22 cellular contexts compared by ENCODE assay signal in the genomic region with DNA sequence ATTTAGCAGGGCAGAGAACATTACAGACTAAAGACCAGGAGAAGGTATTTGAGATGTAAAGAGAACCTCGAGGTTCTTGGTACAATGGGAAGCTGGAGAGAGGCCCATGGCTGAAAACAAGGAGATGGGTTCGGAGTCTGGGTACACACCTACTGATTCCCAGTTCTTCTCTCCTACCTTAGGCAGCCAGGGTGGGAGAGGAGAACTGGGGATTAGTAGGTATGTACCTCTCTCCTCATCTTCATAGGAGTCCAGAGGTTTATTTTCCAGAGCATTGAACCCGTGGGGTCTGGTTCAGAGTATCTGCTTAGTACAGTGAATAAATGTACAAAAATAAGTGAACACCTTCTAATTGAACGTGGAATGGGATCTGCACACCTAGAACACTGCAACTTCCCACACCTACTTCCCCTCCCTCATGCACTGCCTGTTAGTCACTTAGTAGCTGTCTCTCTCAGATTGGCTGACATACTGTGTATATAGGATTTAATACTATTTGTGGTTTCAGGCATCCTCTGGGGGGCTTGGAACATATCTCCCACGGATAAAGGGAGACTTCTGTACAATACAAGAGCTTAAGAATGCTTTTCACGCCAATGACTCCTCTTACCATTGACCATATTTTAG. TPM values are rescaled to one million over a fixed set of nuclear protein-coding genes. Genes with fewer than 3 reads are reported as not detected.
DNase-seq lines count a peak whose midpoint lies in the region; ATAC-seq, FAIRE-seq and TF ChIP-seq lines count a peak whose summit lies in the region.
"Had no signal": no experiment of that assay in that cellular context is flagged by ENCODE, and none has a peak within 500 bp of the region (broad histone marks: within the 10 kb centered on the region; RNA-seq: fewer than 3 reads in every experiment).

No MANE protein-coding gene starts in this region.

- H3K4me1 Mint-ChIP-seq in activated T-helper 17 cell treated with anti-CD3 and anti-CD28 coated beads, Interleukin-2, amount 50 U/mL, for 72 hours: no peaks in the 10 kb centered on the region
- H3K4me1 Mint-ChIP-seq: B cell; CD8-positive, alpha-beta memory T cell had no signal

- peaks cover 9% of the 10 kb centered on the region for H3K4me1 ChIP-seq in RWPE2 (ENCODE audit: insufficient read depth, poor library complexity, severe bottlenecking)

- H3K27me3 Mint-ChIP-seq in activated T-helper 17 cell treated with anti-CD3 and anti-CD28 coated beads, Interleukin-2, amount 50 U/mL, for 72 hours: no peaks in the 10 kb centered on the region
- H3K27me3 Mint-ChIP-seq: B cell; CD8-positive, alpha-beta memory T cell had no signal

- DNase-seq in H54 (ENCODE audit: insufficient read length, low spot score) (no peak), RWPE2 (ENCODE audit: low spot score) (no peak), epithelial cell of esophagus (ENCODE audit: low read depth) (peak; percentile 59), iris pigment epithelial cell (ENCODE audit: low read depth) (peak; percentile 16), NCI-H82 treated with DMSO at 0.1 percent for 48 hours (lab: John Stamatoyannopoulos, UW; ENCODE audit: unreplicated experiment) (no peak), NCI-H1105 treated with DMSO at 0.1 percent for 48 hours (lab: John Stamatoyannopoulos, UW) (no peak)
- DNase-seq: CD8-positive, alpha-beta memory T cell; DMS 273 treated with DMSO at 0.1 percent for 48 hours; DND-41; Karpas-422; NCI-H1092 treated with DMSO at 0.1 percent for 48 hours; NCI-H146; NCI-H1930; NCI-H446 treated with DMSO at 0.1 percent for 48 hours; NCI-H526; SIG-M5 had no signal

- no peak overlapping the region for H3K27ac Mint-ChIP-seq in activated T-helper 17 cell treated with anti-CD3 and anti-CD28 coated beads, Interleukin-2, amount 50 U/mL, for 72 hours
- H3K27ac Mint-ChIP-seq: B cell; CD8-positive, alpha-beta memory T cell had no signal

- no peaks in the 10 kb centered on the region for H3K36me3 ChIP-seq in RWPE2 (ENCODE audit: low read depth)

- peak; percentile 85 for ATAC-seq in RWPE2 (ENCODE audit: low read depth)
- ATAC-seq in activated T-helper 17 cell treated with anti-CD3 and anti-CD28 coated beads, Interleukin-2, amount 50 U/mL, for 72 hours (replicated peaks): no peak
- ATAC-seq: Panc1 had no signal

- no peaks in the 10 kb centered on the region for H3K27me3 ChIP-seq in RWPE2 (ENCODE audit: insufficient read depth, poor library complexity, severe bottlenecking)

- no peak overlapping the region for H3K27ac ChIP-seq in RWPE2 (ENCODE audit: poor library complexity, severe bottlenecking)
- H3K27ac ChIP-seq: HL-60, SK-N-MC had no signal

- H3K9me3 Mint-ChIP-seq in activated T-helper 17 cell treated with anti-CD3 and anti-CD28 coated beads, Interleukin-2, amount 50 U/mL, for 72 hours: no peaks in the 10 kb centered on the region
- H3K9me3 Mint-ChIP-seq: CD8-positive, alpha-beta memory T cell had no signal

- TF ChIP-seq POLR2A in H54 (IDR thresholded peaks at IDR 0.05; ENCODE audit: low read depth, low read length): no peak

- H3K4me3 Mint-ChIP-seq in activated T-helper 17 cell treated with anti-CD3 and anti-CD28 coated beads, Interleukin-2, amount 50 U/mL, for 72 hours: no peak overlapping the region
- H3K4me3 Mint-ChIP-seq: B cell; CD14-positive monocyte; CD8-positive, alpha-beta memory T cell had no signal

- TF ChIP-seq CTCF in RWPE2 (IDR thresholded peaks at IDR 0.05; ENCODE audit: poor library complexity, severe bottlenecking): no peak
- no peak for TF ChIP-seq CTCF in epithelial cell of esophagus (IDR thresholded peaks at IDR 0.05; ENCODE audit: insufficient read depth, low read depth, low read length, missing control alignments)

- no peaks in the 10 kb centered on the region for H3K9me3 ChIP-seq in RWPE2 (ENCODE audit: severe bottlenecking)

- FAIRE-seq in H54 (lab: Jason Lieb, UNC): peak; percentile 85

- H3K36me3 Mint-ChIP-seq in activated T-helper 17 cell treated with anti-CD3 and anti-CD28 coated beads, Interleukin-2, amount 50 U/mL, for 72 hours (ENCODE audit: low read depth): no peaks in the 10 kb centered on the region
- H3K36me3 Mint-ChIP-seq: CD14-positive monocyte had no signal

- no peak overlapping the region for H3K4me3 ChIP-seq in RWPE2 (ENCODE audit: severe bottlenecking)
- H3K4me3 ChIP-seq in epithelial cell of esophagus (ENCODE audit: low read length): no peak overlapping the region
- H3K4me3 ChIP-seq: SK-N-MC had no signal

RNA-seq across cellular contexts. Expression of a gene that starts 23.5 kb away (rescaled TPM):
- total RNA-seq in activated T-helper 17 cell treated with anti-CD3 and anti-CD28 coated beads, Interleukin-2, amount 50 U/mL, for 72 hours: 10 to 100 TPM; 79.5 to 83.7 TPM

Comparison
In these comparisons a context has a peak if more than half of its experiments do, and no peak if none do; other contexts are left out.
1. DNase-seq: peak in epithelial cell of esophagus (single experiment) and iris pigment epithelial cell (single experiment); none in H54 (single experiment), RWPE2 (single experiment), NCI-H82 treated with DMSO at 0.1 percent for 48 hours (single experiment) and NCI-H1105 treated with DMSO at 0.1 percent for 48 hours (single experiment).